ENCODE assay signal across 15 cellular contexts in the genomic region with DNA sequence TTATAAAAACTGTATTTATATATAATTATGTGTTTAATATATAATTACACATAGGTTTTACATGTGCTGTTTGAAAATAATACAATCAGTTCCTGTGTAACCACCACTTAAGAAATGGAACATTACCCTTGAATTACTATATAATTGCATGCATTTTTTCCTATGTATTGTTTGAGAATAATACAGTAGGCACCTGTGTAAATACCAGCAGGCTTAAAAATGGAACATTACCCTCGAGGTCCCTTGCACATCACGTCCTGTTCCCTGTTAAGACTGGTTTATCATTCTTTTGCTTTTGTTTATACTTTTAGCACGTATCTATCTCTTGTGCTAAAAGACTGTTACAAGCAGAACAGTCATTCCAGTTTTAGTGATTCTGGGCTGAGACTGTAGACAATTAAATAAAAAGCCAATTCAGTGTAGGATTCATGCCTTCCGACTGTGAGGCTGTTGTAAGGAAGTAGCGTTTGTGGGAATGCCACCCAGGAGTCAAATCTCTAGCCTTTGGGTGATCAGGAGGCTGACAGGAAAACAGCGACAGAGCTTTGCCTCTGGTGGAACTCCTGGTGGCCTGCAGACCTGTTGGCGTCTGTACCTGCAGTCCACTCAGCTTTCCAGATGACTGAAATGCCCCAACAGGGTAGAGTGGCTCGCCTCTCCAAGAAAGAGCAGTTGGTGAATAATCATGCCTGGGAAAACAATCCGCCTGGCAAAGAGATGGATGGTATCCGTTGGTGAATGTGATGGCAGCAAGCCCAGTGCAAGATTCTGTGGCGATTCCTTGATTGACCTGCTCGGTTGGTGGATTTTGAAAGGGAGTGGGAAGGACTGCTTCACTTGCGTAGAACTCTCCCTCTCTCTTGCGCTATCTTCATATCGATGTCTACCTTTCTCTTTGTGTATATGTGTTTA. TPM values are rescaled to one million over a fixed set of nuclear protein-coding genes. Genes with fewer than 3 reads are reported as not detected.
DNase-seq lines count a peak whose midpoint lies in the region; ATAC-seq and TF ChIP-seq lines count a peak whose summit lies in the region.
"Had no signal": no experiment of that assay in that cellular context is flagged by ENCODE, and none has a peak within 500 bp of the region (broad histone marks: within the 10 kb centered on the region; RNA-seq: fewer than 3 reads in every experiment).

No MANE protein-coding gene starts in this region.

- H3K9me2 ChIP-seq in MM.1S (replicated peaks; ENCODE audit: insufficient read depth, low read length) = no peaks in the 10 kb centered on the region
- H3K9me2 ChIP-seq: SK-N-SH had no signal

- H3K27me3 ChIP-seq in MM.1S (replicated peaks; ENCODE audit: insufficient read depth, low read length) = no peaks in the 10 kb centered on the region
- H3K27me3 ChIP-seq: body of pancreas had no signal

- H3K9me3 ChIP-seq in MM.1S (replicated peaks; ENCODE audit: insufficient read depth, low read length) = no peaks in the 10 kb centered on the region
- H3K9me3 ChIP-seq: body of pancreas, SK-N-SH had no signal

- peak; percentile 75 for ATAC-seq in esophagus mucosa
- ATAC-seq in GM18868 (IDR thresholded peaks at IDR 0.05; ENCODE audit: unreplicated experiment) = no peak
- ATAC-seq: activated CD4-positive, alpha-beta T cell treated with anti-CD3 and anti-CD28 coated beads for 36 hours; body of pancreas had no signal

- no peak overlapping the region for H3K4me2 ChIP-seq in MM.1S (ENCODE audit: low read depth, low read length)
- H3K4me2 ChIP-seq: SK-N-SH had no signal

- no peaks in the 10 kb centered on the region for H3K4me1 Mint-ChIP-seq in activated CD4-positive, alpha-beta T cell treated with anti-CD3 and anti-CD28 coated beads, Interleukin-2, amount 10 ng/mL, durations not matched to agents 24 days and 14 days

- TF ChIP-seq CTCF in MM.1S (IDR thresholded peaks at IDR 0.05; ENCODE audit: low read length) = no peak

- H3K9me3 Mint-ChIP-seq in activated CD4-positive, alpha-beta T cell treated with anti-CD3 and anti-CD28 coated beads, Interleukin-2, amount 10 ng/mL, durations not matched to agents 24 days and 14 days = peaks cover 8% of the 10 kb centered on the region

- no peak overlapping the region for H3K4me3 ChIP-seq in MM.1S (ENCODE audit: low read length)
- H3K4me3 ChIP-seq: body of pancreas had no signal

- H3K27ac Mint-ChIP-seq in activated CD4-positive, alpha-beta T cell treated with anti-CD3 and anti-CD28 coated beads, Interleukin-2, amount 10 ng/mL, durations not matched to agents 24 days and 14 days = no peak overlapping the region
- H3K27ac Mint-ChIP-seq: activated CD4-positive, alpha-beta T cell treated with anti-CD3 and anti-CD28 coated beads for 36 hours had no signal

- no peaks in the 10 kb centered on the region for H3K79me2 ChIP-seq in MM.1S (ENCODE audit: low read length)

- no peak overlapping the region for H3K9ac ChIP-seq in MM.1S (ENCODE audit: low read length)
- H3K9ac ChIP-seq: SK-N-SH had no signal

- intact Hi-C loops in activated CD4-positive, alpha-beta T cell treated with anti-CD3 and anti-CD28 coated beads, Interleukin-2, amount 10 ng/mL, durations not matched to agents 24 days and 14 days (cut with micrococcal nuclease) = no loop called here

- no peaks in the 10 kb centered on the region for H3F3A ChIP-seq in MM.1S (ENCODE audit: insufficient read depth, low read length)

- H3K27me3 Mint-ChIP-seq in activated CD4-positive, alpha-beta T cell treated with anti-CD3 and anti-CD28 coated beads, Interleukin-2, amount 10 ng/mL, durations not matched to agents 24 days and 14 days = no peaks in the 10 kb centered on the region
- H3K27me3 Mint-ChIP-seq: activated CD4-positive, alpha-beta T cell treated with anti-CD3 and anti-CD28 coated beads for 36 hours had no signal

- H3K36me3 Mint-ChIP-seq in activated CD4-positive, alpha-beta T cell treated with anti-CD3 and anti-CD28 coated beads, Interleukin-2, amount 10 ng/mL, durations not matched to agents 24 days and 14 days (ENCODE audit: low read depth) = peaks cover 6% of the 10 kb centered on the region

- no peaks in the 10 kb centered on the region for H3K36me3 ChIP-seq in MM.1S (replicated peaks; ENCODE audit: insufficient read depth, low read length)

- no peaks in the 10 kb centered on the region for H3K4me1 ChIP-seq in MM.1S (ENCODE audit: low read length)
- H3K4me1 ChIP-seq: body of pancreas had no signal

- no peak overlapping the region for H2AFZ ChIP-seq in MM.1S (ENCODE audit: low read length)

- DNase-seq in COR-L47 (lab: John Stamatoyannopoulos, UW) (peak; percentile 89), NCI-H128 (lab: John Stamatoyannopoulos, UW; ENCODE audit: unreplicated experiment) (peak; percentile 76), NCI-H510A (lab: John Stamatoyannopoulos, UW) (peak; percentile 47), MM.1S (no peak), medulla oblongata (ENCODE audit: extremely low spot score) (no peak)
- no peak for DNase-seq in activated CD4-positive, alpha-beta T cell treated with anti-CD3 and anti-CD28 coated beads, Interleukin-2, amount 10 ng/mL, durations not matched to agents 24 days and 14 days
- DNase-seq: activated CD4-positive, alpha-beta T cell treated with anti-CD3 and anti-CD28 coated beads for 36 hours; body of pancreas; DND-41; endodermal cell; hippocampal formation; SK-N-SH; stimulated activated CD4-positive, alpha-beta T cell treated with anti-CD3 and anti-CD28 coated beads, Interleukin-12 subunit alpha, Interleukin-12 subunit beta, amount 100 ng/mL, for 4 hours had no signal

- H3K4me3 Mint-ChIP-seq in activated CD4-positive, alpha-beta T cell treated with anti-CD3 and anti-CD28 coated beads, Interleukin-2, amount 10 ng/mL, durations not matched to agents 24 days and 14 days = no peak overlapping the region
- H3K4me3 Mint-ChIP-seq: activated CD4-positive, alpha-beta T cell treated with anti-CD3 and anti-CD28 coated beads for 36 hours; endodermal cell had no signal

- no peak overlapping the region for H3K27ac ChIP-seq in MM.1S (ENCODE audit: low read length)
- H3K27ac ChIP-seq: body of pancreas had no signal

- no peaks in the 10 kb centered on the region for H4K20me1 ChIP-seq in MM.1S (ENCODE audit: insufficient read depth, low read length)

RNA-seq across cellular contexts. Expression of a gene that starts 58.0 kb away (rescaled TPM):
- total RNA-seq in esophagus mucosa = 2.4 TPM
- 1.6 and 3.1 TPM in 2 replicates for total RNA-seq in activated CD4-positive, alpha-beta T cell treated with anti-CD3 and anti-CD28 coated beads, Interleukin-2, amount 10 ng/mL, durations not matched to agents 24 days and 14 days

Comparison
In these comparisons a context has a peak if more than half of its experiments do, and no peak if none do; other contexts are left out.
1. DNase-seq: peak in COR-L47 (single experiment), NCI-H128 (single experiment) and NCI-H510A (single experiment); none in MM.1S (single experiment), medulla oblongata (single experiment) and activated CD4-positive, alpha-beta T cell treated with anti-CD3 and anti-CD28 coated beads, Interleukin-2, amount 10 ng/mL, durations not matched to agents 24 days and 14 days (single experiment).